ENCODE assay signal across 1 cellular context in genomic region chr4:145179201-145179860, GRCh38.
A peak's percentile ranks its signal among the peaks of the same experiment; 100 is the strongest.
TF ChIP-seq lines count a peak whose summit lies in the region.

No MANE protein-coding gene starts in this region.

TF ChIP-seq in GM12878, 131 proteins besides CTCF, POLR2A, EP300 and RAD21 (continued from another document and continues in another):
- TF ChIP-seq ATF7 (IDR thresholded peaks at IDR 0.05; ENCODE audit: low read depth) (peak; percentile 87), SKIL (IDR thresholded peaks at IDR 0.05; ENCODE audit: low read depth, poor library complexity, severe bottlenecking) (peak; percentile 90), SIN3A (IDR thresholded peaks at IDR 0.05; ENCODE audit: low read depth, low read length) (peak; percentile 49), CHD1 (IDR thresholded peaks at IDR 0.05; ENCODE audit: low read depth, low read length) (no peak), MTA2 (IDR thresholded peaks at IDR 0.05; ENCODE audit: low read depth) (peak; percentile 99), CBX5 (IDR thresholded peaks at IDR 0.05; ENCODE audit: low read depth) (0 out of 2 replicates have a peak, but pooled peaks have one; percentile 58), SREBF1 (IDR thresholded peaks at IDR 0.05; ENCODE audit: low read length) (no peak), HSF1 (IDR thresholded peaks at IDR 0.05; ENCODE audit: low read depth, low read length) (no peak), POLR2AphosphoS5 (IDR thresholded peaks at IDR 0.05; ENCODE audit: low read length) (peak; percentile 93), ZBTB4 (CRISPR knock-in tag; IDR thresholded peaks at IDR 0.05) (no peak), CHD2 (IDR thresholded peaks at IDR 0.05; ENCODE audit: borderline replicate concordance, low read depth, low read length) (peak; percentile 91), RFX5 (IDR thresholded peaks at IDR 0.05; ENCODE audit: low read depth, low read length) (0 out of 2 replicates have a peak, but pooled peaks have one; percentile 24), MEF2A (IDR thresholded peaks at IDR 0.05; ENCODE audit: insufficient read depth, low read depth, low read length) (0 out of 2 replicates have a peak, but pooled peaks have one; percentile 21), CHD4 (IDR thresholded peaks at IDR 0.05) (no peak), TCF12 (IDR thresholded peaks at IDR 0.05; ENCODE audit: low read depth, low read length) (peak; percentile 87), BMI1 (IDR thresholded peaks at IDR 0.05; ENCODE audit: borderline replicate concordance) (peak; percentile 65; the same call in 1 of the 2 replicates), IKZF2 (IDR thresholded peaks at IDR 0.05) (peak; percentile 64 to 78; a peak in 3 of 4 replicates), MTA3 (IDR thresholded peaks at IDR 0.05; ENCODE audit: borderline replicate concordance, low read length) (no peak), E2F8 (IDR thresholded peaks at IDR 0.05; ENCODE audit: low read depth, partially characterized antibody) (no peak), PKNOX1 (IDR thresholded peaks at IDR 0.05) (peak; percentile 84), PML (IDR thresholded peaks at IDR 0.05; ENCODE audit: low read length) (no peak), BCL11A (IDR thresholded peaks at IDR 0.05; ENCODE audit: low read depth, low read length) (peak; percentile 91; the same call in 1 of the 2 replicates), MYB (IDR thresholded peaks at IDR 0.05; ENCODE audit: borderline replicate concordance, low read depth, low read length) (no peak), BHLHE40 (IDR thresholded peaks at IDR 0.05; ENCODE audit: borderline replicate concordance in 1 of 2, low read depth in 2 of 2, low read length in 1 of 2) (peak; percentile 95 to 98), IKZF1 (conservative IDR thresholded peaks at IDR 0.05) (peak; percentile 76), NR2C1 (IDR thresholded peaks at IDR 0.05) (no peak), MLLT1 (IDR thresholded peaks at IDR 0.05) (peak; percentile 94), SREBF2 (IDR thresholded peaks at IDR 0.05; ENCODE audit: low read length) (peak; percentile 33; the same call in 1 of the 2 replicates), TAF1 (IDR thresholded peaks at IDR 0.05; ENCODE audit: borderline replicate concordance, low read depth, low read length) (peak; percentile 23; the same call in 1 of the 2 replicates), SMAD1 (IDR thresholded peaks at IDR 0.05; ENCODE audit: low read depth, partially characterized antibody) (peak; percentile 92), NBN (IDR thresholded peaks at IDR 0.05) (peak; percentile 89), MEF2B (IDR thresholded peaks at IDR 0.05; ENCODE audit: partially characterized antibody, poor library complexity, severe bottlenecking) (peak; percentile 53), ETV6 (conservative IDR thresholded peaks at IDR 0.05 in 1 of 2, IDR thresholded peaks at IDR 0.05 in 1 of 2; ENCODE audit: borderline replicate concordance in 1 of 2, low read depth in 1 of 2) (0 out of 4 replicates have a peak, but pooled peaks of 1 of the 2 experiments have one; percentile 2), JUND (IDR thresholded peaks at IDR 0.05; ENCODE audit: low read depth, low read length) (no peak), BCLAF1 (IDR thresholded peaks at IDR 0.05) (no peak), POU2F2 (IDR thresholded peaks at IDR 0.05; ENCODE audit: borderline replicate concordance, low read depth, low read length) (peak; percentile 78; the same call in 2 of the 3 replicates), CREB1 (IDR thresholded peaks at IDR 0.05; ENCODE audit: low read depth) (peak; percentile 92), SP1 (IDR thresholded peaks at IDR 0.05; ENCODE audit: low read depth, low read length) (peak; percentile 66), EGR1 (IDR thresholded peaks at IDR 0.05; ENCODE audit: borderline replicate concordance in 1 of 2, low read depth in 2 of 2, low read length in 2 of 2) (peak in 1 of 2 experiments; percentile 91; a peak in 2 of 3 replicates), ZNF24 (IDR thresholded peaks at IDR 0.05) (peak; percentile 10; the same call in 1 of the 2 replicates), POLR2AphosphoS2 (IDR thresholded peaks at IDR 0.05; ENCODE audit: low read depth, low read length) (no peak), ZBTB40 (IDR thresholded peaks at IDR 0.05; ENCODE audit: borderline replicate concordance) (peak; percentile 17; the same call in 1 of the 2 replicates), MXI1 (IDR thresholded peaks at IDR 0.05; ENCODE audit: low read depth, low read length) (peak; percentile 77), STAT3 (IDR thresholded peaks at IDR 0.05; ENCODE audit: low read depth, low read length) (no peak)
